Comparison of ENCODE assay signal across 22 cellular contexts in the genomic region with DNA sequence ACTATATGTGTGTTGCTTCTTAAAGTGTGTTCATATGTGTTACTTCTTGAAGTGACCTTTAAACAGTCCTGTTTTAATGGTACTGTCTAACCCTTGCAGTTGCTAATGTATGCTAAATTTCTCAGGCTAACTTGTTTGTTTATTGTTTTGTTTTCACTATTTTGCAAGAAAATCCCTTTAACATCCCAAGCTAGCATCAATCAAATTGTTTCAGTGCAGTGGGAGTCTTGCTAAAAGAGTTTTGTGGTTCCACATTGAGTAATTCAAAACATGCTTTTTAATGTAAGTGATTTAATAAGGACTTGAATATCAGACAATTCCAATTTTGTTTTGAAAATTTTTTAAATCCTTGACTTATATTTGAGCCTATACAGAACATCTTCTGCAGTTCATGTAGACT.
"Had no signal": no experiment of that assay in that cellular context is flagged by ENCODE, and none has a peak within 500 bp of the region (broad histone marks: within the 10 kb centered on the region; RNA-seq: fewer than 3 reads in every experiment).

No MANE protein-coding gene starts in this region.

- ATAC-seq: activated CD4-positive, alpha-beta T cell treated with anti-CD3 and anti-CD28 coated beads for 36 hours; activated CD8-positive, alpha-beta memory T cell treated with anti-CD3 and anti-CD28 coated beads, Interleukin-2, amount 10 ng/mL, durations not matched to agents 7 days and 5 days; activated CD8-positive, alpha-beta T cell treated with anti-CD3 and anti-CD28 coated beads, Interleukin-2, amount 10 ng/mL, durations not matched to agents 7 days and 5 days had no signal

- H3K36me3 ChIP-seq: brain microvascular endothelial cell, cardiac muscle cell had no signal

- H3K4me3 Mint-ChIP-seq: activated CD4-positive, alpha-beta T cell treated with anti-CD3 and anti-CD28 coated beads for 36 hours; activated CD8-positive, alpha-beta memory T cell treated with anti-CD3 and anti-CD28 coated beads, Interleukin-2, amount 10 ng/mL, durations not matched to agents 7 days and 5 days; activated CD8-positive, alpha-beta T cell treated with anti-CD3 and anti-CD28 coated beads, Interleukin-2, amount 10 ng/mL, durations not matched to agents 7 days and 5 days; activated naive CD4-positive, alpha-beta T cell treated with anti-CD3 and anti-CD28 coated beads, Interleukin-2, amount 50 U/mL, for 24 hours; activated T-cell treated with anti-CD3 and anti-CD28 coated beads, Interleukin-2, amount 50 U/mL, for 24 hours; activated T-helper 1 cell treated with anti-CD3 and anti-CD28 coated beads, Interleukin-12 subunit alpha, Interleukin-12 subunit beta, Interleukin-2, Interleukin-4 antibody, amounts not matched to agents 30 ng/mL and 10 ng/mL and 1 ng/mL, durations not matched to agents 14 hours and 24 hours and 36 hours had no signal

- H3K4me3 ChIP-seq: cardiac muscle cell had no signal

- DNase-seq: activated CD4-positive, alpha-beta T cell treated with anti-CD3 and anti-CD28 coated beads for 36 hours; activated CD4-positive, CD25-positive, alpha-beta regulatory T cell; activated CD8-positive, alpha-beta memory T cell treated with anti-CD3 and anti-CD28 coated beads, Interleukin-2, amount 10 ng/mL, durations not matched to agents 7 days and 5 days; activated CD8-positive, alpha-beta T cell treated with anti-CD3 and anti-CD28 coated beads, Interleukin-2, amount 10 ng/mL, durations not matched to agents 7 days and 5 days; activated effector memory CD4-positive, alpha-beta T cell treated with Interleukin-2 at 50 U/mL for 16 hours; activated naive CD4-positive, alpha-beta T cell; activated T-cell treated with anti-CD3 and anti-CD28 coated beads, Interleukin-2, amount 50 U/mL, for 24 hours; amygdala; brain microvascular endothelial cell; MM.1S; NCI-H1105; NCI-H1436; NCI-H1694 treated with DMSO at 0.1 percent for 48 hours; NCI-H2029 treated with DMSO at 0.1 percent for 48 hours; NCI-H345; NCI-H510A; SIG-M5; T-helper 1 cell had no signal

- H3K27ac ChIP-seq: brain microvascular endothelial cell, cardiac muscle cell, VCaP had no signal

- H3K9me3 Mint-ChIP-seq: activated naive CD4-positive, alpha-beta T cell treated with anti-CD3 and anti-CD28 coated beads, Interleukin-2, amount 50 U/mL, for 24 hours; activated T-cell treated with anti-CD3 and anti-CD28 coated beads, Interleukin-2, amount 50 U/mL, for 24 hours; activated T-helper 1 cell treated with anti-CD3 and anti-CD28 coated beads, Interleukin-12 subunit alpha, Interleukin-12 subunit beta, Interleukin-2, Interleukin-4 antibody, amounts not matched to agents 30 ng/mL and 10 ng/mL and 1 ng/mL, durations not matched to agents 14 hours and 24 hours and 36 hours had no signal

- H3K27ac Mint-ChIP-seq: activated CD4-positive, alpha-beta T cell treated with anti-CD3 and anti-CD28 coated beads for 36 hours; activated CD8-positive, alpha-beta memory T cell treated with anti-CD3 and anti-CD28 coated beads, Interleukin-2, amount 10 ng/mL, durations not matched to agents 7 days and 5 days; activated CD8-positive, alpha-beta T cell treated with anti-CD3 and anti-CD28 coated beads, Interleukin-2, amount 10 ng/mL, durations not matched to agents 7 days and 5 days; activated naive CD4-positive, alpha-beta T cell treated with anti-CD3 and anti-CD28 coated beads, Interleukin-2, amount 50 U/mL, for 24 hours; activated T-cell treated with anti-CD3 and anti-CD28 coated beads, Interleukin-2, amount 50 U/mL, for 24 hours; activated T-helper 1 cell treated with anti-CD3 and anti-CD28 coated beads, Interleukin-12 subunit alpha, Interleukin-12 subunit beta, Interleukin-2, Interleukin-4 antibody, amounts not matched to agents 30 ng/mL and 10 ng/mL and 1 ng/mL, durations not matched to agents 14 hours and 24 hours and 36 hours had no signal

- H3K36me3 Mint-ChIP-seq: activated naive CD4-positive, alpha-beta T cell treated with anti-CD3 and anti-CD28 coated beads, Interleukin-2, amount 50 U/mL, for 24 hours had no signal
